Comparison of ENCODE assay signal across 18 cellular contexts in genomic region chr11:34084637-34085036, GRCh38. TPM values are rescaled to one million over a fixed set of nuclear protein-coding genes. Genes with fewer than 3 reads are reported as not detected.
DNase-seq lines count a peak whose midpoint lies in the region; ATAC-seq and TF ChIP-seq lines count a peak whose summit lies in the region.
"Had no signal": no experiment of that assay in that cellular context is flagged by ENCODE, and none has a peak within 500 bp of the region (broad histone marks: within the 10 kb centered on the region; RNA-seq: fewer than 3 reads in every experiment).

No MANE protein-coding gene starts in this region.

- peak overlapping the region; percentile 15 for H3K27ac ChIP-seq in CD4-positive, CD25-positive, alpha-beta regulatory T cell (ENCODE audit: insufficient read depth, low read length, poor library complexity, severe bottlenecking)
- H3K27ac ChIP-seq: hepatocyte, neutrophil, upper lobe of left lung had no signal

- CTCF ChIA-PET in Caco-2 (lab: Charles Lee) = no interaction called here

- POLR2A ChIA-PET in Caco-2 (lab: Charles Lee) = no interaction called here

- no peak overlapping the region for H3K4me3 Mint-ChIP-seq in CD4-positive, CD25-positive, alpha-beta regulatory T cell
- no peak overlapping the region for H3K4me3 Mint-ChIP-seq in Caco-2 (ENCODE audit: unreplicated experiment)
- H3K4me3 Mint-ChIP-seq in T-helper 17 cell = no peak overlapping the region
- no peak overlapping the region for H3K4me3 Mint-ChIP-seq in dendritic cell treated with granulocyte-macrophage colony-stimulating factor and Interleukin-4, amounts not matched to agents 40 ng/mL and 50 ng/mL, for 4 days

- peaks cover 47% of the 10 kb centered on the region for H3K36me3 Mint-ChIP-seq in CD4-positive, CD25-positive, alpha-beta regulatory T cell
- peaks cover 95% of the 10 kb centered on the region for H3K36me3 Mint-ChIP-seq in Caco-2 (ENCODE audit: insufficient read depth, unreplicated experiment)
- H3K36me3 Mint-ChIP-seq in T-helper 17 cell (ENCODE audit: low read depth) = peaks cover 14% of the 10 kb centered on the region
- peaks cover 98% of the 10 kb centered on the region for H3K36me3 Mint-ChIP-seq in dendritic cell treated with granulocyte-macrophage colony-stimulating factor and Interleukin-4, amounts not matched to agents 40 ng/mL and 50 ng/mL, for 4 days (ENCODE audit: low read depth)

- no peaks in the 10 kb centered on the region for H3K9me3 ChIP-seq in CD4-positive, CD25-positive, alpha-beta regulatory T cell (ENCODE audit: control insufficient read depth in 2 of 2, low read length in 2 of 2)
- H3K9me3 ChIP-seq in Caco-2 (no peaks in the 10 kb centered on the region), T-helper 17 cell (ENCODE audit: control insufficient read depth, low read length, poor library complexity, severe bottlenecking) (no peaks in the 10 kb centered on the region)
- H3K9me3 ChIP-seq: MG63, neutrophil, upper lobe of left lung had no signal

- no peak for TF ChIP-seq CTCF in Caco-2 (IDR thresholded peaks at IDR 0.05; ENCODE audit: insufficient read depth in 1 of 2, low read depth in 1 of 2, low read length in 1 of 2, severe bottlenecking in 1 of 2, unreplicated experiment in 1 of 2)

- H3K4me1 ChIP-seq in CD4-positive, CD25-positive, alpha-beta regulatory T cell (ENCODE audit: control insufficient read depth, insufficient read depth, low read length, poor library complexity, severe bottlenecking) = peaks cover 9% of the 10 kb centered on the region
- no peaks in the 10 kb centered on the region for H3K4me1 ChIP-seq in Caco-2
- H3K4me1 ChIP-seq: upper lobe of left lung had no signal

- no peak for DNase-seq in CD4-positive, CD25-positive, alpha-beta regulatory T cell
- DNase-seq in Caco-2 = no peak
- no peak for DNase-seq in T-helper 17 cell
- no peak for DNase-seq in stimulated activated naive CD4-positive, alpha-beta T cell (lab: John Stamatoyannopoulos, UW)
- no peak for DNase-seq in stimulated activated naive CD4-positive, alpha-beta T cell treated with Interleukin-2 at 50 U/mL for 16 hours (lab: John Stamatoyannopoulos, UW)
- DNase-seq in dedifferentiated amniotic fluid mesenchymal stem cell (ENCODE audit: extremely low spot score) = no peak
- DNase-seq: erythroblast; foreskin melanocyte; MG63; NCI-H1436 treated with DMSO at 0.1 percent for 48 hours; NCI-H526 treated with DMSO at 0.1 percent for 48 hours; stimulated activated CD4-positive, alpha-beta T cell treated with anti-CD3 and anti-CD28 coated beads, Interleukin-2, amount 100 ng/mL, for 48 hours; upper lobe of left lung had no signal

- no peak overlapping the region for H3K4me3 ChIP-seq in CD4-positive, CD25-positive, alpha-beta regulatory T cell (ENCODE audit: low read depth, low read length)
- H3K4me3 ChIP-seq in Caco-2 (ENCODE audit: low read depth, low read length) = no peak overlapping the region
- H3K4me3 ChIP-seq: hepatocyte, MG63, smooth muscle cell, upper lobe of left lung had no signal

- intact Hi-C loops in Caco-2 (cut with micrococcal nuclease; ENCODE audit: unreplicated experiment) = no loop called here
- intact Hi-C loops in dendritic cell treated with granulocyte-macrophage colony-stimulating factor and Interleukin-4, amounts not matched to agents 40 ng/mL and 50 ng/mL, for 4 days (cut with micrococcal nuclease) = no loop called here

- H3K9me3 Mint-ChIP-seq in CD4-positive, CD25-positive, alpha-beta regulatory T cell = no peaks in the 10 kb centered on the region
- H3K9me3 Mint-ChIP-seq in Caco-2 (ENCODE audit: unreplicated experiment) = no peaks in the 10 kb centered on the region
- no peaks in the 10 kb centered on the region for H3K9me3 Mint-ChIP-seq in dendritic cell treated with granulocyte-macrophage colony-stimulating factor and Interleukin-4, amounts not matched to agents 40 ng/mL and 50 ng/mL, for 4 days

- H3K27me3 Mint-ChIP-seq in CD4-positive, CD25-positive, alpha-beta regulatory T cell = no peaks in the 10 kb centered on the region
- H3K27me3 Mint-ChIP-seq in Caco-2 (ENCODE audit: insufficient read depth, unreplicated experiment) (no peaks in the 10 kb centered on the region), T-helper 17 cell (no peaks in the 10 kb centered on the region)
- no peaks in the 10 kb centered on the region for H3K27me3 Mint-ChIP-seq in dendritic cell treated with granulocyte-macrophage colony-stimulating factor and Interleukin-4, amounts not matched to agents 40 ng/mL and 50 ng/mL, for 4 days

- peaks cover 89% of the 10 kb centered on the region for H3K36me3 ChIP-seq in CD4-positive, CD25-positive, alpha-beta regulatory T cell (ENCODE audit: control insufficient read depth, insufficient read depth, low read length)
- peaks cover 7% of the 10 kb centered on the region for H3K36me3 ChIP-seq in Caco-2 (ENCODE audit: control insufficient read depth, insufficient read depth, low read length)

- no peak for ATAC-seq in CD4-positive, CD25-positive, alpha-beta regulatory T cell (ENCODE audit: low read depth in 2 of 2)
- ATAC-seq in T-helper 17 cell (no peak), GM19351 (IDR thresholded peaks at IDR 0.05; ENCODE audit: unreplicated experiment) (no peak)

- peaks cover 13 to 25% (median 21%) of the 10 kb centered on the region in 4 donors for H3K4me1 Mint-ChIP-seq in CD4-positive, CD25-positive, alpha-beta regulatory T cell
- H3K4me1 Mint-ChIP-seq in Caco-2 (ENCODE audit: low read depth, unreplicated experiment) (peaks cover 7% of the 10 kb centered on the region), T-helper 17 cell (peaks cover 18% of the 10 kb centered on the region)
- no peaks in the 10 kb centered on the region for H3K4me1 Mint-ChIP-seq in dendritic cell treated with granulocyte-macrophage colony-stimulating factor and Interleukin-4, amounts not matched to agents 40 ng/mL and 50 ng/mL, for 4 days (ENCODE audit: low read depth)

- H3K27me3 ChIP-seq in CD4-positive, CD25-positive, alpha-beta regulatory T cell (ENCODE audit: control insufficient read depth, insufficient read depth, low read length) = no peaks in the 10 kb centered on the region
- no peaks in the 10 kb centered on the region for H3K27me3 ChIP-seq in Caco-2 (replicated peaks; ENCODE audit: control insufficient read depth, insufficient read depth, low read length)
- H3K27me3 ChIP-seq: hepatocyte, MG63, neutrophil, upper lobe of left lung had no signal

- BruUV-seq in Caco-2 (replicated peaks; lab: Mats Ljungman, UMichigan) = no TSS peak

- peak overlapping the region in 2 of 3 donors; percentile 29 to 91 for H3K27ac Mint-ChIP-seq in CD4-positive, CD25-positive, alpha-beta regulatory T cell
- H3K27ac Mint-ChIP-seq in Caco-2 (ENCODE audit: unreplicated experiment) (peak overlapping the region; percentile 10), T-helper 17 cell (peak overlapping the region; percentile 87)
- H3K27ac Mint-ChIP-seq in dendritic cell treated with granulocyte-macrophage colony-stimulating factor and Interleukin-4, amounts not matched to agents 40 ng/mL and 50 ng/mL, for 4 days = peak overlapping the region; percentile 45

RNA-seq across cellular contexts. Expression of gene NAT10, which starts 20.8 kb away (rescaled TPM):
- total RNA-seq in CD4-positive, CD25-positive, alpha-beta regulatory T cell = 48.8 TPM
- polyA plus RNA-seq in CD4-positive, CD25-positive, alpha-beta regulatory T cell = 10 to 100 TPM; 24.8 to 42.2 (median 32.3) TPM
- total RNA-seq in Caco-2 (2022) = 91.4 and 101 TPM in 2 replicates
- total RNA-seq in T-helper 17 cell = 10 to 100 TPM; 53.0 to 59.1 TPM

RNA-seq across cellular contexts. Expression of gene CAPRIN1, which starts 33.1 kb away (rescaled TPM):
- total RNA-seq in CD4-positive, CD25-positive, alpha-beta regulatory T cell = 132 TPM
- polyA plus RNA-seq in CD4-positive, CD25-positive, alpha-beta regulatory T cell = 100 to 1,000 TPM in 2 of 4 donors, 10 to 100 TPM in 2; 83.4 to 111 (median 98.4) TPM
- total RNA-seq in Caco-2 (2022) = 217 and 224 TPM in 2 replicates
- total RNA-seq in T-helper 17 cell = 100 to 1,000 TPM; 109 to 120 TPM

Comparison
In these comparisons a context has a peak if more than half of its experiments do, and no peak if none do; other contexts are left out.
1. H3K27ac Mint-ChIP-seq: peak in every context shown above with its lines; median percentile 87 in T-helper 17 cell; 60 in CD4-positive, CD25-positive, alpha-beta regulatory T cell; 45 in dendritic cell treated with granulocyte-macrophage colony-stimulating factor and Interleukin-4, amounts not matched to agents 40 ng/mL and 50 ng/mL, for 4 days; 10 in Caco-2.